In the genomic region with DNA sequence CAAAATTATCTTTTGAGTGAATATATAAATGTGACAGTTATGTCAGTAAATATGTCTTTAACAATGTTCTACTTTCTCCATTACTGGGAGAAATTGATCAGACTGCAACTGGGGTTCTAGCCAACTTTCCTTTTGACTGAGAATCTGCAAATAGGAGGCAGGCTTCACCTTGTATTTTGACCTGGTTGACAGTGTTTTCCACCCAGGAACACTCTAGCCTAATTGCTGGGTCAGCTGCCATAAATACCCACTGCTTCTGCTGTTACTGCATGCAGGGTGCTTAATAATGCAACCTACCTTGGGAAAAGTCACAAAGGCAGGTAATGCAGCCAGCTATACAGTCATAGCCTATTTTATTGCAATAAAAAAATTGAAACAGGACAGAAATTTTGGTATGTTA, we compare ENCODE assay signal across 20 cellular contexts.
"Had no signal": no experiment of that assay in that cellular context is flagged by ENCODE, and none has a peak within 500 bp of the region (broad histone marks: within the 10 kb centered on the region; RNA-seq: fewer than 3 reads in every experiment).

No MANE protein-coding gene starts in this region.

- DNase-seq: islet precursor cell; left ventricle myocardium superior; lower lobe of right lung; mammary epithelial cell; mesenchymal stem cell; naive thymus-derived CD8-positive, alpha-beta T cell; nucleus accumbens; pancreas; posterior cingulate gyrus; retina; right cardiac atrium; sigmoid colon; small intestine; spleen; stimulated activated CD4-positive, alpha-beta T cell treated with anti-CD3 and anti-CD28 coated beads, Interleukin-4, amount 100 ng/mL, for 24 hours; stimulated activated naive CD4-positive, alpha-beta T cell; tibial artery; trophoblast cell; upper lobe of right lung had no signal

- ATAC-seq: left ventricle myocardium superior; lower lobe of right lung; naive thymus-derived CD8-positive, alpha-beta T cell; pancreas; right cardiac atrium; stimulated activated effector memory CD8-positive, alpha-beta T cell treated with anti-CD3 and anti-CD28 coated beads, Interleukin-12 subunit alpha, Interleukin-12 subunit beta, amount 100 ng/mL, for 72 hours; upper lobe of right lung had no signal
